Comparison of ENCODE assay signal across 10 cellular contexts in the genomic region with DNA sequence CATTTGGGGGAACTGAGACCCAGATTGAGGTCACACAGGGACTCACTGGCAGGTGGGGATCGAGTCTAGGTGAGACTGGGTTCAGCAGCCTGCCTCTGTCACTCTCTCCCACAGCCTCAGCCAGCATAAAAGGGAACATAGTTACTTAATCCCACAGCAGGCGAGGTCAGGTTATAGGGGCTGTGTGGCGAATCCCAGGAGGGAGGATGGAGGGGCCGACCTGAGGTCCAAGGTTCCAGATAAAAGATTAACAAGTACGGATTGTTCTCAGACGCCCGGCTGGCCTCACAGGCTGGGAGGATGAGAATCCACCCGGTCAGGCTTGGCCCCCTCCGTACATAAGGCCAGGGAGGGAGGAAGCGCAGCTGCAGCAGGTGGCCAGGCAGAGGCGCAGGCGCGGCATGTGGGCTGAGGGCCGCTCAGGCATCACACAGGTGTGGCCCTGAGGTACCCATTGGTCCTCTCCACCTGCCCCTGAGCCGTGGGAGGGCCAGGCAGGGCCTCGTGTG. TPM values are rescaled to one million over a fixed set of nuclear protein-coding genes. Genes with fewer than 3 reads are reported as not detected.
DNase-seq lines count a peak whose midpoint lies in the region; ATAC-seq and TF ChIP-seq lines count a peak whose summit lies in the region.
"Had no signal": no experiment of that assay in that cellular context is flagged by ENCODE, and none has a peak within 500 bp of the region (broad histone marks: within the 10 kb centered on the region; RNA-seq: fewer than 3 reads in every experiment).

No MANE protein-coding gene starts in this region.

- no peak overlapping the region for H3K4me3 ChIP-seq in Caco-2 (ENCODE audit: low read depth, low read length)
- H3K4me3 ChIP-seq in aorta (ENCODE audit: low read length in 2 of 2), result no peak overlapping the region

- no peaks in the 10 kb centered on the region for H3K36me3 ChIP-seq in Caco-2 (ENCODE audit: control insufficient read depth, insufficient read depth, low read length)
- H3K36me3 ChIP-seq in aorta (ENCODE audit: control insufficient read depth in 1 of 2, insufficient read depth in 2 of 2, low read length in 1 of 2), result no peaks in the 10 kb centered on the region

- H3K9me3 ChIP-seq in Caco-2 (no peaks in the 10 kb centered on the region), aorta (ENCODE audit: control insufficient read depth, low read length) (no peaks in the 10 kb centered on the region)

- no TSS peak for BruUV-seq in Caco-2 (replicated peaks; lab: Mats Ljungman, UMichigan)

- POLR2A ChIA-PET in Caco-2 (lab: Charles Lee), result no interaction called here

- WGBS in aorta, 2 donors, result 89 to 91% methylated on average over 16 of the region's 16 CpGs

- intact Hi-C loops in Caco-2 (cut with micrococcal nuclease; ENCODE audit: unreplicated experiment) (no loop called here), aorta (cut with DNase I) (no loop called here)

- TF ChIP-seq CTCF in Caco-2 (IDR thresholded peaks at IDR 0.05; ENCODE audit: insufficient read depth in 1 of 2, low read depth in 1 of 2, low read length in 1 of 2, severe bottlenecking in 1 of 2, unreplicated experiment in 1 of 2), result peak in 1 of 2 experiments; percentile 20
- peak; percentile 13 for TF ChIP-seq CTCF in foreskin keratinocyte (conservative IDR thresholded peaks at IDR 0.05)

- no peak overlapping the region for H3K4me3 Mint-ChIP-seq in Caco-2 (ENCODE audit: unreplicated experiment)

- H3K9me3 Mint-ChIP-seq in Caco-2 (ENCODE audit: unreplicated experiment), result no peaks in the 10 kb centered on the region

- H3K36me3 Mint-ChIP-seq in Caco-2 (ENCODE audit: insufficient read depth, unreplicated experiment), result no peaks in the 10 kb centered on the region

- peak; percentile 62 to 84 for DNase-seq in Caco-2
- DNase-seq in NAMALWA (ENCODE audit: low spot score), result peak; percentile 93
- DNase-seq in foreskin keratinocyte, result no peak
- no peak for DNase-seq in aorta
- no peak for DNase-seq in activated CD4-positive, CD25-positive, alpha-beta regulatory T cell treated with anti-CD3 and anti-CD28 coated beads, Interleukin-2, amount 50 U/mL, for 72 hours
- DNase-seq in amniotic stem cell (lab: John Stamatoyannopoulos, UW), result no peak

- H3K27ac ChIP-seq in foreskin keratinocyte (no peak overlapping the region), aorta (ENCODE audit: low read depth in 1 of 2, low read length in 2 of 2) (no peak overlapping the region)
- H3K27ac ChIP-seq: parathyroid adenoma had no signal

- H3K27ac Mint-ChIP-seq in Caco-2 (ENCODE audit: unreplicated experiment), result no peak overlapping the region

- no peaks in the 10 kb centered on the region for H3K27me3 ChIP-seq in Caco-2 (replicated peaks; ENCODE audit: control insufficient read depth, insufficient read depth, low read length)
- peaks cover 28% of the 10 kb centered on the region for H3K27me3 ChIP-seq in foreskin keratinocyte
- no peaks in the 10 kb centered on the region for H3K27me3 ChIP-seq in aorta (ENCODE audit: control insufficient read depth in 1 of 2, insufficient read depth in 2 of 2, low read length in 1 of 2)

- H3K4me1 ChIP-seq in Caco-2 (peaks cover 16% of the 10 kb centered on the region), foreskin keratinocyte (no peaks in the 10 kb centered on the region), aorta (ENCODE audit: control insufficient read depth in 1 of 2, insufficient read depth in 2 of 2, low read length in 2 of 2) (no peaks in the 10 kb centered on the region)
- H3K4me1 ChIP-seq: parathyroid adenoma had no signal

- no peaks in the 10 kb centered on the region for H3K27me3 Mint-ChIP-seq in Caco-2 (ENCODE audit: insufficient read depth, unreplicated experiment)

- CTCF ChIA-PET in Caco-2 (lab: Charles Lee), result no interaction called here

- ATAC-seq in GM19438 (IDR thresholded peaks at IDR 0.05; ENCODE audit: low read depth, unreplicated experiment), result peak; percentile 29
- ATAC-seq in foreskin keratinocyte, result no peak
- no peak for ATAC-seq in aorta (ENCODE audit: low FRiP score)
- no peak for ATAC-seq in HG03045 (IDR thresholded peaks at IDR 0.05; ENCODE audit: unreplicated experiment)

- no peaks in the 10 kb centered on the region for H3K4me1 Mint-ChIP-seq in Caco-2 (ENCODE audit: low read depth, unreplicated experiment)

RNA-seq across cellular contexts. Expression of gene SUSD3, which starts 3.3 kb away (rescaled TPM):
- 2.2 and 2.9 TPM in 2 replicates for total RNA-seq in Caco-2 (2022)
- 0.11 and 0.44 TPM in 2 replicates for total RNA-seq in foreskin keratinocyte
- 0.18 and 0.24 TPM in 2 replicates for polyA plus RNA-seq in foreskin keratinocyte
- total RNA-seq in aorta, result 10 to 100 TPM in 1 of 2 donors, 1 to 10 TPM in 1; 3.8 to 10.3 TPM
- 1 to 10 TPM; 2.6 to 5.0 TPM for polyA plus RNA-seq in aorta
- total RNA-seq: astrocyte had no signal

RNA-seq across cellular contexts. Expression of gene CARD19, which starts 34.2 kb away (rescaled TPM):
- 10.6 and 11.4 TPM in 2 replicates for total RNA-seq in Caco-2 (2022)
- total RNA-seq in foreskin keratinocyte, result 31.1 TPM in 2 replicates
- 46.3 and 47.5 TPM in 2 replicates for polyA plus RNA-seq in foreskin keratinocyte
- total RNA-seq in aorta, result 10 to 100 TPM; 47.7 to 50.5 TPM
- polyA plus RNA-seq in aorta, result 10 to 100 TPM; 80.1 to 92.3 TPM

Comparison
In these comparisons a context has a peak if more than half of its experiments do, and no peak if none do; other contexts are left out.
1. DNase-seq: peak in Caco-2 (2 of 2) and NAMALWA (single experiment); none in foreskin keratinocyte (0 of 2), aorta (0 of 2), activated CD4-positive, CD25-positive, alpha-beta regulatory T cell treated with anti-CD3 and anti-CD28 coated beads, Interleukin-2, amount 50 U/mL, for 72 hours (single experiment) and amniotic stem cell (single experiment).